15 cellular contexts compared by ENCODE assay signal in the genomic region with DNA sequence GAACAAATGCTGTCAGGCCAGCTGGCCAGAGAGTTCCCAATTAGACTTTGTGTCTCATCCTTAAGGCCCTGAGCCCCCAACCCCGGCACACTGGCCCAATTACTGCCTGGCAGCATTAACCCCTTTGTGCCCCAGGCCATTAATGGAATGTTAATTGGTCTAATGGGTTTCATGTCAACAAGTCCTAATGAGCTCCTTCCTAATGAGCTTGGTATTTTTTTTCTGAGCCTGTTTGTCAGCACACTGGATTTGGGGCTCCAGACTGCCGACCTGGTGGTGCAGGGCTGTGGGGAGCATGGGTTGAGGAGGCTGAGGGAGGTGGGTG.
"Had no signal": no experiment of that assay in that cellular context is flagged by ENCODE, and none has a peak within 500 bp of the region (broad histone marks: within the 10 kb centered on the region; RNA-seq: fewer than 3 reads in every experiment).

No MANE protein-coding gene starts in this region.

- H3K4me3 ChIP-seq: gastroesophageal sphincter, ovary had no signal

- DNase-seq: activated CD4-positive, alpha-beta memory T cell treated with anti-CD3 and anti-CD28 coated beads for 36 hours; activated CD4-positive, alpha-beta T cell treated with anti-CD3 and anti-CD28 coated beads for 36 hours; activated naive CD4-positive, alpha-beta T cell treated with anti-CD3 and anti-CD28 coated beads, Interleukin-2, amount 10 ng/mL, durations not matched to agents 7 days and 5 days; activated T-cell treated with anti-CD3 and anti-CD28 coated beads, Interleukin-2, amount 50 U/mL, for 24 hours; endodermal cell; left colon; stimulated activated CD4-positive, alpha-beta T cell treated with anti-CD3 and anti-CD28 coated beads, Interleukin-4, amount 100 ng/mL, for 1 hour; stimulated activated naive B cell treated with anti-CD40 and anti-IgM and Interleukin-4, amounts not matched to agents 10 μg/mL and 1 μg/mL and 100 μg/mL, for 72 hours; T-helper 2 cell; trophoblast cell had no signal

- H3K4me3 Mint-ChIP-seq: activated CD4-positive, alpha-beta memory T cell treated with anti-CD3 and anti-CD28 coated beads for 36 hours; activated CD4-positive, alpha-beta T cell treated with anti-CD3 and anti-CD28 coated beads for 36 hours; activated naive CD4-positive, alpha-beta T cell treated with anti-CD3 and anti-CD28 coated beads, Interleukin-2, amount 10 ng/mL, durations not matched to agents 7 days and 5 days; activated T-cell treated with anti-CD3 and anti-CD28 coated beads, Interleukin-2, amount 50 U/mL, for 24 hours; central memory CD8-positive, alpha-beta T cell; dendritic cell treated with granulocyte-macrophage colony-stimulating factor and Interleukin-4, amounts not matched to agents 40 ng/mL and 50 ng/mL, for 4 days; endodermal cell; memory B cell; stimulated activated naive B cell treated with anti-CD40 and anti-IgM and Interleukin-4, amounts not matched to agents 10 μg/mL and 1 μg/mL and 100 μg/mL, for 72 hours had no signal

- H3K9me3 ChIP-seq: gastroesophageal sphincter, ovary had no signal

- H3K36me3 Mint-ChIP-seq: activated CD4-positive, alpha-beta memory T cell treated with anti-CD3 and anti-CD28 coated beads for 36 hours; activated naive CD4-positive, alpha-beta T cell treated with anti-CD3 and anti-CD28 coated beads, Interleukin-2, amount 10 ng/mL, durations not matched to agents 7 days and 5 days; memory B cell; stimulated activated naive B cell treated with anti-CD40 and anti-IgM and Interleukin-4, amounts not matched to agents 10 μg/mL and 1 μg/mL and 100 μg/mL, for 72 hours had no signal

- H3K27me3 ChIP-seq: gastroesophageal sphincter, ovary had no signal

- H3K36me3 ChIP-seq: gastroesophageal sphincter, ovary had no signal

- H3K27ac Mint-ChIP-seq: activated CD4-positive, alpha-beta memory T cell treated with anti-CD3 and anti-CD28 coated beads for 36 hours; activated CD4-positive, alpha-beta T cell treated with anti-CD3 and anti-CD28 coated beads for 36 hours; activated naive CD4-positive, alpha-beta T cell treated with anti-CD3 and anti-CD28 coated beads, Interleukin-2, amount 10 ng/mL, durations not matched to agents 7 days and 5 days; activated T-cell treated with anti-CD3 and anti-CD28 coated beads, Interleukin-2, amount 50 U/mL, for 24 hours; dendritic cell treated with granulocyte-macrophage colony-stimulating factor and Interleukin-4, amounts not matched to agents 40 ng/mL and 50 ng/mL, for 4 days; endodermal cell; memory B cell; stimulated activated naive B cell treated with anti-CD40 and anti-IgM and Interleukin-4, amounts not matched to agents 10 μg/mL and 1 μg/mL and 100 μg/mL, for 72 hours had no signal

- ATAC-seq: activated CD4-positive, alpha-beta T cell treated with anti-CD3 and anti-CD28 coated beads for 36 hours; gastroesophageal sphincter; left colon; stimulated activated naive B cell treated with anti-CD40 and anti-IgM and Interleukin-4, amounts not matched to agents 10 μg/mL and 1 μg/mL and 100 μg/mL, for 72 hours had no signal

- H3K9me3 Mint-ChIP-seq: activated CD4-positive, alpha-beta memory T cell treated with anti-CD3 and anti-CD28 coated beads for 36 hours; activated naive CD4-positive, alpha-beta T cell treated with anti-CD3 and anti-CD28 coated beads, Interleukin-2, amount 10 ng/mL, durations not matched to agents 7 days and 5 days; activated T-cell treated with anti-CD3 and anti-CD28 coated beads, Interleukin-2, amount 50 U/mL, for 24 hours; central memory CD8-positive, alpha-beta T cell; dendritic cell treated with granulocyte-macrophage colony-stimulating factor and Interleukin-4, amounts not matched to agents 40 ng/mL and 50 ng/mL, for 4 days; endodermal cell; memory B cell; stimulated activated naive B cell treated with anti-CD40 and anti-IgM and Interleukin-4, amounts not matched to agents 10 μg/mL and 1 μg/mL and 100 μg/mL, for 72 hours had no signal

- H3K4me1 Mint-ChIP-seq: activated CD4-positive, alpha-beta T cell treated with anti-CD3 and anti-CD28 coated beads for 36 hours; activated naive CD4-positive, alpha-beta T cell treated with anti-CD3 and anti-CD28 coated beads, Interleukin-2, amount 10 ng/mL, durations not matched to agents 7 days and 5 days had no signal
